ENCODE assay signal across 16 cellular contexts in genomic region chr4:20520901-20521300, GRCh38.
DNase-seq lines count a peak whose midpoint lies in the region; ATAC-seq and TF ChIP-seq lines count a peak whose summit lies in the region.
"Had no signal": no experiment of that assay in that cellular context is flagged by ENCODE, and none has a peak within 500 bp of the region (broad histone marks: within the 10 kb centered on the region; RNA-seq: fewer than 3 reads in every experiment).

No MANE protein-coding gene starts in this region.

- DNase-seq in AG08395 (ENCODE audit: low spot score) (peak; percentile 73), cardiac fibroblast (ENCODE audit: low read depth in 2 of 2) (peak; percentile 34 to 66), kidney epithelial cell (ENCODE audit: low read depth) (peak; percentile 42), T1000 (lab: John Stamatoyannopoulos, UW) (no peak), NCI-H1048 (lab: John Stamatoyannopoulos, UW) (no peak)
- no peak for DNase-seq in activated CD8-positive, alpha-beta memory T cell treated with anti-CD3 and anti-CD28 coated beads for 24 hours
- DNase-seq: activated CD4-positive, alpha-beta T cell treated with anti-CD3 and anti-CD28 coated beads for 4 hours; activated T-cell treated with anti-CD3 and anti-CD28 coated beads, Interleukin-2, amount 50 U/mL, for 72 hours; AML-193; anterior cingulate cortex; effector memory CD8-positive, alpha-beta T cell; NCI-H446 treated with DMSO at 0.1 percent for 48 hours; nucleus accumbens had no signal

- TF ChIP-seq RAD21 in Ishikawa (IDR thresholded peaks at IDR 0.05; ENCODE audit: low read depth) = no peak

- no peak for TF ChIP-seq EP300 in Ishikawa (IDR thresholded peaks at IDR 0.05; ENCODE audit: borderline replicate concordance)

- H3K36me3 ChIP-seq in kidney epithelial cell (ENCODE audit: control insufficient read depth, insufficient read depth, low read length) = no peaks in the 10 kb centered on the region

- ATAC-seq in HG02623 (IDR thresholded peaks at IDR 0.05; ENCODE audit: unreplicated experiment) = no peak
- ATAC-seq: activated T-cell treated with anti-CD3 and anti-CD28 coated beads, Interleukin-2, amount 50 U/mL, for 72 hours; effector memory CD8-positive, alpha-beta T cell; GM12878 had no signal

- H3K4me3 ChIP-seq in cardiac fibroblast (replicated peaks in 1 of 2; ENCODE audit: low read depth in 2 of 2, low read length in 2 of 2) (no peak overlapping the region), kidney epithelial cell (ENCODE audit: low read depth, low read length) (no peak overlapping the region)
- H3K4me3 ChIP-seq: GM12878 had no signal

- TF ChIP-seq CTCF in cardiac fibroblast (IDR thresholded peaks at IDR 0.05; ENCODE audit: low read depth, low read length) (no peak), kidney epithelial cell (IDR thresholded peaks at IDR 0.05; ENCODE audit: insufficient read depth, low read length, poor library complexity, severe bottlenecking) (no peak)

- no peaks in the 10 kb centered on the region for H3K27me3 ChIP-seq in kidney epithelial cell (ENCODE audit: control insufficient read depth, insufficient read depth, low read length)

TF ChIP-seq in Ishikawa, 13 proteins besides CTCF, POLR2A, EP300 and RAD21:
- TF ChIP-seq, protein P1, sequence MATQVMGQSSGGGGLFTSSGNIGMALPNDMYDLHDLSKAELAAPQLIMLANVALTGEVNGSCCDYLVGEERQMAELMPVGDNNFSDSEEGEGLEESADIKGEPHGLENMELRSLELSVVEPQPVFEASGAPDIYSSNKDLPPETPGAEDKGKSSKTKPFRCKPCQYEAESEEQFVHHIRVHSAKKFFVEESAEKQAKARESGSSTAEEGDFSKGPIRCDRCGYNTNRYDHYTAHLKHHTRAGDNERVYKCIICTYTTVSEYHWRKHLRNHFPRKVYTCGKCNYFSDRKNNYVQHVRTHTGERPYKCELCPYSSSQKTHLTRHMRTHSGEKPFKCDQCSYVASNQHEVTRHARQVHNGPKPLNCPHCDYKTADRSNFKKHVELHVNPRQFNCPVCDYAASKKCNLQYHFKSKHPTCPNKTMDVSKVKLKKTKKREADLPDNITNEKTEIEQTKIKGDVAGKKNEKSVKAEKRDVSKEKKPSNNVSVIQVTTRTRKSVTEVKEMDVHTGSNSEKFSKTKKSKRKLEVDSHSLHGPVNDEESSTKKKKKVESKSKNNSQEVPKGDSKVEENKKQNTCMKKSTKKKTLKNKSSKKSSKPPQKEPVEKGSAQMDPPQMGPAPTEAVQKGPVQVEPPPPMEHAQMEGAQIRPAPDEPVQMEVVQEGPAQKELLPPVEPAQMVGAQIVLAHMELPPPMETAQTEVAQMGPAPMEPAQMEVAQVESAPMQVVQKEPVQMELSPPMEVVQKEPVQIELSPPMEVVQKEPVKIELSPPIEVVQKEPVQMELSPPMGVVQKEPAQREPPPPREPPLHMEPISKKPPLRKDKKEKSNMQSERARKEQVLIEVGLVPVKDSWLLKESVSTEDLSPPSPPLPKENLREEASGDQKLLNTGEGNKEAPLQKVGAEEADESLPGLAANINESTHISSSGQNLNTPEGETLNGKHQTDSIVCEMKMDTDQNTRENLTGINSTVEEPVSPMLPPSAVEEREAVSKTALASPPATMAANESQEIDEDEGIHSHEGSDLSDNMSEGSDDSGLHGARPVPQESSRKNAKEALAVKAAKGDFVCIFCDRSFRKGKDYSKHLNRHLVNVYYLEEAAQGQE (IDR thresholded peaks at IDR 0.05; ENCODE audit: low read depth) = no peak
- peak; percentile 63; the same call in 1 of the 2 replicates for TF ChIP-seq TEAD4 (IDR thresholded peaks at IDR 0.05)

Comparison
In these comparisons a context has a peak if more than half of its experiments do, and no peak if none do; other contexts are left out.
1. DNase-seq: peak in AG08395 (single experiment), cardiac fibroblast (2 of 2) and kidney epithelial cell (single experiment); none in activated CD8-positive, alpha-beta memory T cell treated with anti-CD3 and anti-CD28 coated beads for 24 hours (single experiment), T1000 (single experiment) and NCI-H1048 (single experiment).